8 cellular contexts compared by ENCODE assay signal in genomic region chr12:75724913-75725312, GRCh38.
DNase-seq lines count a peak whose midpoint lies in the region; ATAC-seq, FAIRE-seq and TF ChIP-seq lines count a peak whose summit lies in the region.

No MANE protein-coding gene starts in this region.

- peaks cover 0 to 7% (median 0%) of the 10 kb centered on the region in 9 donors for H3K9me3 Mint-ChIP-seq in naive thymus-derived CD8-positive, alpha-beta T cell

- H3K27me3 ChIP-seq in SJCRH30: no peaks in the 10 kb centered on the region
- H3K27me3 ChIP-seq in ovary: no peaks in the 10 kb centered on the region

- peak; percentile 84 for ATAC-seq in Right ventricle myocardium superior (ENCODE audit: poor library complexity)
- ATAC-seq in naive thymus-derived CD8-positive, alpha-beta T cell: no peak

- H3K27ac ChIP-seq in SJCRH30 (peak overlapping the region; percentile 27), ovary (no peak overlapping the region)

- H3K9me3 ChIP-seq in SJCRH30 (replicated peaks) (no peaks in the 10 kb centered on the region), ovary (no peaks in the 10 kb centered on the region)

- TF ChIP-seq CTCF in GM20000 (IDR thresholded peaks at IDR 0.05; ENCODE audit: extremely low read depth, missing control alignments) (no peak), ovary (IDR thresholded peaks at IDR 0.05) (no peak)

- TF ChIP-seq EP300 in ovary (IDR thresholded peaks at IDR 0.05): no peak

- WGBS in ovary, 3 donors: 13 to 29% (median 17%) methylated on average over 5 of the region's 5 CpGs

- H3K36me3 ChIP-seq in SJCRH30 (no peaks in the 10 kb centered on the region), ovary (no peaks in the 10 kb centered on the region)

- H3K4me1 Mint-ChIP-seq in naive thymus-derived CD8-positive, alpha-beta T cell: peaks cover 8 to 21% (median 15%) of the 10 kb centered on the region in 4 donors

- peak; percentile 52 for FAIRE-seq in HTR-8/SVneo (lab: Jason Lieb, UNC)

- H3K36me3 Mint-ChIP-seq in naive thymus-derived CD8-positive, alpha-beta T cell: no peaks in the 10 kb centered on the region

- intact Hi-C loops in Right ventricle myocardium superior (cut with DNase I) (no loop called here), ovary (cut with DNase I) (no loop called here)

- no peak overlapping the region for H3K4me3 ChIP-seq in SJCRH30
- H3K4me3 ChIP-seq in ovary: no peak overlapping the region

- TF ChIP-seq POLR2A in ovary (IDR thresholded peaks at IDR 0.05): no peak

- POLR2A ChIA-PET in naive thymus-derived CD8-positive, alpha-beta T cell (lab: Charles Lee): no interaction called here

- no peak overlapping the region for H3K27ac Mint-ChIP-seq in naive thymus-derived CD8-positive, alpha-beta T cell

- DNase-seq in HTR-8/SVneo (ENCODE audit: insufficient read length, low spot score): peak; percentile 44
- peak; percentile 54 to 81 for DNase-seq in SJCRH30
- no peak for DNase-seq in Right ventricle myocardium superior
- DNase-seq in stromal cell of bone marrow (ENCODE audit: low read depth): peak; percentile 73
- DNase-seq in 8988T: no peak
- no peak for DNase-seq in GM20000 (ENCODE audit: low spot score)
- no peak for DNase-seq in naive thymus-derived CD8-positive, alpha-beta T cell
- no peak for DNase-seq in ovary

- H3K4me1 ChIP-seq in SJCRH30: peaks cover 45% of the 10 kb centered on the region
- peaks cover 3% of the 10 kb centered on the region for H3K4me1 ChIP-seq in ovary (ENCODE audit: insufficient read depth)

- H3K27me3 Mint-ChIP-seq in naive thymus-derived CD8-positive, alpha-beta T cell: peaks cover 0 to 2% (median 0%) of the 10 kb centered on the region in 5 donors

- H3K4me3 Mint-ChIP-seq in naive thymus-derived CD8-positive, alpha-beta T cell: no peak overlapping the region

Comparison
In these comparisons a context has a peak if more than half of its experiments do, and no peak if none do; other contexts are left out.
1. DNase-seq: peak in HTR-8/SVneo (single experiment), SJCRH30 (2 of 2) and stromal cell of bone marrow (single experiment); none in Right ventricle myocardium superior (single experiment), 8988T (single experiment), GM20000 (single experiment), naive thymus-derived CD8-positive, alpha-beta T cell (0 of 10) and ovary (0 of 5).